Comparison of ENCODE assay signal across 37 cellular contexts in genomic region chr2:95699201-95699600, GRCh38.
"Had no signal": no experiment of that assay in that cellular context is flagged by ENCODE, and none has a peak within 500 bp of the region (broad histone marks: within the 10 kb centered on the region; RNA-seq: fewer than 3 reads in every experiment).

No MANE protein-coding gene starts in this region.

- H3K4me1 ChIP-seq: ascending aorta had no signal

- FAIRE-seq: bronchial epithelial cell, TTC549 had no signal

- H3K27me3 ChIP-seq: ascending aorta, cardiac muscle cell had no signal

- H3K27ac Mint-ChIP-seq: activated B cell treated with CpG ODN at 0.5 μM for 24 hours; activated CD4-positive, alpha-beta memory T cell treated with anti-CD3 and anti-CD28 coated beads, Interleukin-2, amount 10 ng/mL, durations not matched to agents 7 days and 5 days; activated CD4-positive, alpha-beta T cell treated with anti-CD3 and anti-CD28 coated beads, Interleukin-2, amount 10 ng/mL, durations not matched to agents 24 days and 14 days; activated CD8-positive, alpha-beta memory T cell treated with anti-CD3 and anti-CD28 coated beads, Interleukin-2, amount 10 ng/mL, durations not matched to agents 7 days and 5 days; activated CD8-positive, alpha-beta T cell treated with anti-CD3 and anti-CD28 coated beads, Interleukin-2, amount 10 ng/mL, durations not matched to agents 7 days and 5 days; activated naive CD4-positive, alpha-beta T cell treated with anti-CD3 and anti-CD28 coated beads, Interleukin-2, amount 10 ng/mL, durations not matched to agents 7 days and 5 days; activated naive CD4-positive, alpha-beta T cell treated with anti-CD3 and anti-CD28 coated beads, Interleukin-2, amount 50 U/mL, for 24 hours; activated naive CD8-positive, alpha-beta T cell; activated naive CD8-positive, alpha-beta T cell treated with anti-CD3 and anti-CD28 coated beads, Interleukin-2, amount 10 ng/mL, durations not matched to agents 7 days and 5 days; activated naive CD8-positive, alpha-beta T cell treated with anti-CD3 and anti-CD28 coated beads, Interleukin-2, amount 50 U/mL, for 24 hours; activated T-cell treated with anti-CD3 and anti-CD28 coated beads, Interleukin-2, amount 50 U/mL, for 24 hours; activated T-helper 2 cell treated with anti-CD3 and anti-CD28 coated beads, Interferon-gamma antibody, Interleukin-2, Interleukin-4, amounts not matched to agents 10 μg/mL and 5 μg/mL and 100 μg/mL, durations not matched to agents 14 hours and 24 hours and 36 hours; T-helper 1 cell treated with Interleukin-12 subunit alpha and Interleukin-12 subunit beta and Interleukin-4 antibody, amounts not matched to agents 30 μg/mL and 1 μg/mL, for 36 hours; T-helper 2 cell treated with Interferon-gamma antibody and Interleukin-4, amounts not matched to agents 5 μg/mL and 100 μg/mL, for 36 hours had no signal

- H3K9me3 ChIP-seq: ascending aorta had no signal

- H3K9me3 Mint-ChIP-seq: activated B cell treated with CpG ODN at 0.5 μM for 24 hours; activated CD4-positive, alpha-beta memory T cell treated with anti-CD3 and anti-CD28 coated beads, Interleukin-2, amount 10 ng/mL, durations not matched to agents 7 days and 5 days; activated CD4-positive, alpha-beta T cell treated with anti-CD3 and anti-CD28 coated beads, Interleukin-2, amount 10 ng/mL, durations not matched to agents 24 days and 14 days; activated naive CD4-positive, alpha-beta T cell treated with anti-CD3 and anti-CD28 coated beads, Interleukin-2, amount 10 ng/mL, durations not matched to agents 7 days and 5 days; activated naive CD4-positive, alpha-beta T cell treated with anti-CD3 and anti-CD28 coated beads, Interleukin-2, amount 50 U/mL, for 24 hours; activated naive CD8-positive, alpha-beta T cell treated with anti-CD3 and anti-CD28 coated beads, Interleukin-2, amount 10 ng/mL, durations not matched to agents 7 days and 5 days; activated naive CD8-positive, alpha-beta T cell treated with anti-CD3 and anti-CD28 coated beads, Interleukin-2, amount 50 U/mL, for 24 hours; activated T-cell treated with anti-CD3 and anti-CD28 coated beads, Interleukin-2, amount 50 U/mL, for 24 hours; activated T-helper 2 cell treated with anti-CD3 and anti-CD28 coated beads, Interferon-gamma antibody, Interleukin-2, Interleukin-4, amounts not matched to agents 10 μg/mL and 5 μg/mL and 100 μg/mL, durations not matched to agents 14 hours and 24 hours and 36 hours; central memory CD8-positive, alpha-beta T cell; T-helper 1 cell treated with Interleukin-12 subunit alpha and Interleukin-12 subunit beta and Interleukin-4 antibody, amounts not matched to agents 30 μg/mL and 1 μg/mL, for 36 hours; T-helper 2 cell treated with Interferon-gamma antibody and Interleukin-4, amounts not matched to agents 5 μg/mL and 100 μg/mL, for 36 hours had no signal

- ATAC-seq: activated CD4-positive, CD25-positive, alpha-beta regulatory T cell treated with anti-CD3 and anti-CD28 coated beads, Interleukin-2, amount 50 U/mL, for 24 hours; activated CD8-positive, alpha-beta memory T cell treated with anti-CD3 and anti-CD28 coated beads, Interleukin-2, amount 10 ng/mL, durations not matched to agents 7 days and 5 days; activated CD8-positive, alpha-beta T cell treated with anti-CD3 and anti-CD28 coated beads, Interleukin-2, amount 10 ng/mL, durations not matched to agents 7 days and 5 days; activated naive CD8-positive, alpha-beta T cell treated with anti-CD3 and anti-CD28 coated beads, Interleukin-2, amount 50 U/mL, for 24 hours had no signal

- DNase-seq: activated B cell treated with CpG ODN at 0.5 μM for 24 hours; activated CD4-positive, alpha-beta memory T cell treated with anti-CD3 and anti-CD28 coated beads, Interleukin-2, amount 10 ng/mL, durations not matched to agents 7 days and 5 days; activated CD4-positive, alpha-beta T cell treated with anti-CD3 and anti-CD28 coated beads for 4 hours; activated CD4-positive, alpha-beta T cell treated with anti-CD3 and anti-CD28 coated beads, Interleukin-2, amount 10 ng/mL, durations not matched to agents 24 days and 14 days; activated CD4-positive, alpha-beta T cell treated with anti-CD3 and anti-CD28 coated beads, Interleukin-2, amount 50 U/mL, for 48 hours; activated CD8-positive, alpha-beta memory T cell treated with anti-CD3 and anti-CD28 coated beads for 24 hours; activated CD8-positive, alpha-beta memory T cell treated with anti-CD3 and anti-CD28 coated beads, Interleukin-2, amount 10 ng/mL, durations not matched to agents 7 days and 5 days; activated CD8-positive, alpha-beta memory T cell treated with anti-CD3 and anti-CD28 coated beads, Interleukin-2, amount 50 U/mL, for 48 hours; activated CD8-positive, alpha-beta T cell treated with anti-CD3 and anti-CD28 coated beads, Interleukin-2, amount 10 ng/mL, durations not matched to agents 7 days and 5 days; activated effector memory CD4-positive, alpha-beta T cell treated with Interleukin-2 at 50 U/mL for 16 hours; activated gamma-delta T cell; activated naive CD4-positive, alpha-beta T cell treated with anti-CD3 and anti-CD28 coated beads, Interleukin-2, amount 10 ng/mL, durations not matched to agents 7 days and 5 days; activated naive CD4-positive, alpha-beta T cell treated with Interleukin-2 at 50 U/mL for 16 hours; activated naive CD8-positive, alpha-beta T cell treated with anti-CD3 and anti-CD28 coated beads, Interleukin-2, amount 10 ng/mL, durations not matched to agents 7 days and 5 days; activated naive CD8-positive, alpha-beta T cell treated with anti-CD3 and anti-CD28 coated beads, Interleukin-2, amount 50 U/mL, for 24 hours; activated T-cell treated with anti-CD3 and anti-CD28 coated beads, Interleukin-2, amount 50 U/mL, for 24 hours; activated T-cell treated with anti-CD3 and anti-CD28 coated beads, Interleukin-2, amount 50 U/mL, for 48 hours; amygdala; anterior cingulate cortex; caudate nucleus; SW 1271; T-helper 1 cell; T-helper 2 cell; T-helper 9 cell had no signal

- H3K36me3 ChIP-seq: ascending aorta, cardiac muscle cell had no signal

- H3K4me3 ChIP-seq: ascending aorta, cardiac muscle cell had no signal

- H3K27ac ChIP-seq: ascending aorta, cardiac muscle cell, VCaP had no signal

- H3K4me3 Mint-ChIP-seq: activated B cell treated with CpG ODN at 0.5 μM for 24 hours; activated CD4-positive, alpha-beta memory T cell treated with anti-CD3 and anti-CD28 coated beads, Interleukin-2, amount 10 ng/mL, durations not matched to agents 7 days and 5 days; activated CD4-positive, alpha-beta T cell treated with anti-CD3 and anti-CD28 coated beads, Interleukin-2, amount 10 ng/mL, durations not matched to agents 24 days and 14 days; activated CD8-positive, alpha-beta memory T cell treated with anti-CD3 and anti-CD28 coated beads, Interleukin-2, amount 10 ng/mL, durations not matched to agents 7 days and 5 days; activated CD8-positive, alpha-beta T cell treated with anti-CD3 and anti-CD28 coated beads, Interleukin-2, amount 10 ng/mL, durations not matched to agents 7 days and 5 days; activated naive CD4-positive, alpha-beta T cell treated with anti-CD3 and anti-CD28 coated beads, Interleukin-2, amount 10 ng/mL, durations not matched to agents 7 days and 5 days; activated naive CD4-positive, alpha-beta T cell treated with anti-CD3 and anti-CD28 coated beads, Interleukin-2, amount 50 U/mL, for 24 hours; activated naive CD8-positive, alpha-beta T cell; activated naive CD8-positive, alpha-beta T cell treated with anti-CD3 and anti-CD28 coated beads, Interleukin-2, amount 10 ng/mL, durations not matched to agents 7 days and 5 days; activated naive CD8-positive, alpha-beta T cell treated with anti-CD3 and anti-CD28 coated beads, Interleukin-2, amount 50 U/mL, for 24 hours; activated T-cell treated with anti-CD3 and anti-CD28 coated beads, Interleukin-2, amount 50 U/mL, for 24 hours; brain; central memory CD8-positive, alpha-beta T cell; T-helper 1 cell treated with Interleukin-12 subunit alpha and Interleukin-12 subunit beta and Interleukin-4 antibody, amounts not matched to agents 30 μg/mL and 1 μg/mL, for 36 hours; T-helper 2 cell treated with Interferon-gamma antibody and Interleukin-4, amounts not matched to agents 5 μg/mL and 100 μg/mL, for 36 hours had no signal

- H3K36me3 Mint-ChIP-seq: activated CD8-positive, alpha-beta memory T cell treated with anti-CD3 and anti-CD28 coated beads, Interleukin-2, amount 10 ng/mL, durations not matched to agents 7 days and 5 days; activated naive CD4-positive, alpha-beta T cell treated with anti-CD3 and anti-CD28 coated beads, Interleukin-2, amount 10 ng/mL, durations not matched to agents 7 days and 5 days; activated naive CD4-positive, alpha-beta T cell treated with anti-CD3 and anti-CD28 coated beads, Interleukin-2, amount 50 U/mL, for 24 hours; activated naive CD8-positive, alpha-beta T cell; activated naive CD8-positive, alpha-beta T cell treated with anti-CD3 and anti-CD28 coated beads, Interleukin-2, amount 10 ng/mL, durations not matched to agents 7 days and 5 days; brain had no signal

- H3K4me1 Mint-ChIP-seq: activated B cell treated with CpG ODN at 0.5 μM for 24 hours; activated CD4-positive, alpha-beta memory T cell treated with anti-CD3 and anti-CD28 coated beads, Interleukin-2, amount 10 ng/mL, durations not matched to agents 7 days and 5 days; activated CD4-positive, alpha-beta T cell treated with anti-CD3 and anti-CD28 coated beads, Interleukin-2, amount 10 ng/mL, durations not matched to agents 24 days and 14 days; activated CD8-positive, alpha-beta memory T cell treated with anti-CD3 and anti-CD28 coated beads, Interleukin-2, amount 10 ng/mL, durations not matched to agents 7 days and 5 days; activated naive CD4-positive, alpha-beta T cell treated with anti-CD3 and anti-CD28 coated beads, Interleukin-2, amount 10 ng/mL, durations not matched to agents 7 days and 5 days; activated naive CD4-positive, alpha-beta T cell treated with anti-CD3 and anti-CD28 coated beads, Interleukin-2, amount 50 U/mL, for 24 hours; activated naive CD8-positive, alpha-beta T cell treated with anti-CD3 and anti-CD28 coated beads, Interleukin-2, amount 10 ng/mL, durations not matched to agents 7 days and 5 days; activated naive CD8-positive, alpha-beta T cell treated with anti-CD3 and anti-CD28 coated beads, Interleukin-2, amount 50 U/mL, for 24 hours; brain; central memory CD8-positive, alpha-beta T cell had no signal
